In the genomic region with DNA sequence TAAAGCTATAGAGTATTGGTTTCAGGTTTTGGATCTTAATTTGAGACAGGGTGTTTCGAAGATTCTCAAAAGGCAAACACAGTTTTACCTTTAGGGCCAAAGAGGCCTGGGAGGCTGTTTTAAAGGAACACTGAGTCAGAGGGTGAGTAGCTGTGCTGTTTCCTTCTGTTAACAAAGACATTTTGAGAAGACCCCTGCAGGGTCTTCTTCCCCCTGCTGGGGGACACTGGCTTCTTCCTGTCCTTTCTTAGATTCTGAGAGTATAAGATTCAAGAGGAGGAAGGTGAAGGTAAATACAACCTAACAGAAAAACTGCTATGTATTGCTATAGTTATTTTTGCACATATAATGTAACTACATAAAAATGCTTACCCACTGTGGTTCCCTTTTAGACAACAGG, we compare ENCODE assay signal across 20 cellular contexts. TPM values are rescaled to one million over a fixed set of nuclear protein-coding genes. Genes with fewer than 3 reads are reported as not detected.
"Had no signal": no experiment of that assay in that cellular context is flagged by ENCODE, and none has a peak within 500 bp of the region (broad histone marks: within the 10 kb centered on the region; RNA-seq: fewer than 3 reads in every experiment).

No MANE protein-coding gene starts in this region.

- H3K4me1 Mint-ChIP-seq: activated naive CD8-positive, alpha-beta T cell treated with anti-CD3 and anti-CD28 coated beads, Interleukin-2, amount 10 ng/mL, durations not matched to agents 7 days and 5 days had no signal

- H3K36me3 ChIP-seq: breast epithelium had no signal

- H3K4me3 ChIP-seq: breast epithelium had no signal

- ATAC-seq: activated CD8-positive, alpha-beta T cell treated with anti-CD3 and anti-CD28 coated beads, Interleukin-2, amount 10 ng/mL, durations not matched to agents 7 days and 5 days; PC-3 had no signal

- H3K9me3 ChIP-seq: breast epithelium had no signal

- H3K36me3 Mint-ChIP-seq: activated naive CD8-positive, alpha-beta T cell treated with anti-CD3 and anti-CD28 coated beads, Interleukin-2, amount 10 ng/mL, durations not matched to agents 7 days and 5 days had no signal

- H3K9me3 Mint-ChIP-seq: activated naive CD8-positive, alpha-beta T cell treated with anti-CD3 and anti-CD28 coated beads, Interleukin-2, amount 10 ng/mL, durations not matched to agents 7 days and 5 days; T-helper 1 cell treated with Interleukin-12 subunit alpha and Interleukin-12 subunit beta and Interleukin-4 antibody, amounts not matched to agents 30 μg/mL and 1 μg/mL, for 36 hours had no signal

- H3K4me3 Mint-ChIP-seq: activated CD8-positive, alpha-beta T cell treated with anti-CD3 and anti-CD28 coated beads, Interleukin-2, amount 10 ng/mL, durations not matched to agents 7 days and 5 days; activated naive CD8-positive, alpha-beta T cell treated with anti-CD3 and anti-CD28 coated beads, Interleukin-2, amount 10 ng/mL, durations not matched to agents 7 days and 5 days; T-helper 1 cell treated with Interleukin-12 subunit alpha and Interleukin-12 subunit beta and Interleukin-4 antibody, amounts not matched to agents 30 μg/mL and 1 μg/mL, for 36 hours had no signal

- H3K4me1 ChIP-seq: breast epithelium had no signal

- H3K27ac Mint-ChIP-seq: activated CD8-positive, alpha-beta T cell treated with anti-CD3 and anti-CD28 coated beads, Interleukin-2, amount 10 ng/mL, durations not matched to agents 7 days and 5 days; activated naive CD8-positive, alpha-beta T cell treated with anti-CD3 and anti-CD28 coated beads, Interleukin-2, amount 10 ng/mL, durations not matched to agents 7 days and 5 days; T-helper 1 cell treated with Interleukin-12 subunit alpha and Interleukin-12 subunit beta and Interleukin-4 antibody, amounts not matched to agents 30 μg/mL and 1 μg/mL, for 36 hours had no signal

- H3K27me3 ChIP-seq: breast epithelium had no signal

- DNase-seq: activated CD4-positive, alpha-beta T cell treated with anti-CD3 and anti-CD28 coated beads for 48 hours; activated CD4-positive, alpha-beta T cell treated with anti-CD3 and anti-CD28 coated beads, Interleukin-2, amount 50 U/mL, for 4 hours; activated CD4-positive, CD25-positive, alpha-beta regulatory T cell treated with anti-CD3 and anti-CD28 coated beads, Interleukin-2, amount 50 U/mL, for 72 hours; activated CD8-positive, alpha-beta memory T cell treated with anti-CD3 and anti-CD28 coated beads, Interleukin-2, amount 50 U/mL, for 48 hours; activated CD8-positive, alpha-beta T cell treated with anti-CD3 and anti-CD28 coated beads, Interleukin-2, amount 10 ng/mL, durations not matched to agents 7 days and 5 days; activated naive CD4-positive, alpha-beta T cell treated with anti-CD3 and anti-CD28 coated beads, Interleukin-2, amount 50 U/mL, for 16 hours; activated naive CD8-positive, alpha-beta T cell treated with anti-CD3 and anti-CD28 coated beads, Interleukin-2, amount 10 ng/mL, durations not matched to agents 7 days and 5 days; activated T-cell treated with anti-CD3 and anti-CD28 coated beads, Interleukin-2, amount 50 U/mL, for 1 hour; aorta; caudate nucleus; MM.1S; NCI-H1105 treated with DMSO at 0.1 percent for 48 hours; NCI-H1436 treated with DMSO at 0.1 percent for 48 hours; NCI-H187; NCI-H2081; NCI-H510A treated with DMSO at 0.1 percent for 48 hours; PC-3; SHP77 treated with DMSO at 0.1 percent for 48 hours had no signal

- H3K27me3 Mint-ChIP-seq: activated naive CD8-positive, alpha-beta T cell treated with anti-CD3 and anti-CD28 coated beads, Interleukin-2, amount 10 ng/mL, durations not matched to agents 7 days and 5 days had no signal

- H3K27ac ChIP-seq: breast epithelium had no signal

RNA-seq across cellular contexts. Expression of a gene that starts 19.0 kb away (rescaled TPM):
- total RNA-seq: activated CD8-positive, alpha-beta T cell treated with anti-CD3 and anti-CD28 coated beads, Interleukin-2, amount 10 ng/mL, durations not matched to agents 7 days and 5 days; activated naive CD8-positive, alpha-beta T cell treated with anti-CD3 and anti-CD28 coated beads, Interleukin-2, amount 10 ng/mL, durations not matched to agents 7 days and 5 days; aorta; breast epithelium had no signal
- polyA plus RNA-seq: aorta had no signal
